16 cellular contexts compared by ENCODE assay signal in the genomic region with DNA sequence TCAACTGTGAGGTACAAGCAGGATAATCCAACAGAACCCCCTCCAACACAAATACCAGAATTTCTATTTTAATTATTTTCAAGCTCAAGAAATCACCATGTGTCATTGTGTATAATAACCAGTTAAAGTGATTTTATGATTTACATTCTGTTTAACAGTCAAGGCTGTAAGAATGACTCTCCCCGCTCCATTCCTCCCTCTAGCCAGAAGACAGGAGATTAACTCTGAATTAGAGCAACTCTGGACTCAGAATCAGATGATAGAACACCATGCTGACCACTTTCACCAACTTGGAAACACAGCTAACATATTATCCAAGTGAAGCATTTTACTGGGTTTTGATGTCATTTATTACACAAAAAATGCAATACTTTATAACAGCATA.
DNase-seq lines count a peak whose midpoint lies in the region; ATAC-seq and TF ChIP-seq lines count a peak whose summit lies in the region.
"Had no signal": no experiment of that assay in that cellular context is flagged by ENCODE, and none has a peak within 500 bp of the region (broad histone marks: within the 10 kb centered on the region; RNA-seq: fewer than 3 reads in every experiment).

No MANE protein-coding gene starts in this region.

- H3K9me3 ChIP-seq in RWPE2 (ENCODE audit: severe bottlenecking) (no peaks in the 10 kb centered on the region), skeletal muscle satellite cell (replicated peaks; ENCODE audit: low read length) (no peaks in the 10 kb centered on the region), mucosa of descending colon (no peaks in the 10 kb centered on the region)
- H3K9me3 ChIP-seq: left lung, upper lobe of right lung had no signal

- intact Hi-C loops in mucosa of descending colon (cut with DNase I, micrococcal nuclease), result no loop called here

- peak overlapping the region; percentile 10 for H3K4me2 ChIP-seq in skeletal muscle satellite cell (ENCODE audit: low read length)

- no peak overlapping the region for H3K9ac ChIP-seq in skeletal muscle satellite cell (ENCODE audit: low read depth, low read length)

- DNase-seq in activated T-cell treated with anti-CD3 and anti-CD28 coated beads, Interleukin-2, amount 50 U/mL, for 72 hours, result no peak
- no peak for DNase-seq in activated T-cell treated with anti-CD3 and anti-CD28 coated beads, Interleukin-2, amount 50 U/mL, for 48 hours
- DNase-seq in RWPE2 (ENCODE audit: low spot score) (no peak), epithelial cell of prostate (ENCODE audit: low read depth, low spot score) (no peak), mucosa of descending colon (no peak), NCI-H1092 treated with DMSO at 0.1 percent for 48 hours (lab: John Stamatoyannopoulos, UW) (no peak)
- DNase-seq: activated CD4-positive, CD25-positive, alpha-beta regulatory T cell; activated effector memory CD4-positive, alpha-beta T cell treated with Interleukin-2 at 50 U/mL for 16 hours; aorta; left lung; NCI-H526 treated with DMSO at 0.1 percent for 48 hours; stimulated activated CD4-positive, alpha-beta T cell treated with anti-CD3 and anti-CD28 coated beads, Interleukin-1b, Interleukin-23, amount 100 ng/mL, for 48 hours; upper lobe of right lung had no signal

- peaks cover 4 to 13% of the 10 kb centered on the region in 2 donors for H3K36me3 Mint-ChIP-seq in activated T-cell treated with anti-CD3 and anti-CD28 coated beads, Interleukin-2, amount 50 U/mL, for 72 hours (ENCODE audit: insufficient read depth in 2 of 2)

- peak overlapping the region in 1 of 2 donors; percentile 31 for H3K4me3 Mint-ChIP-seq in activated T-cell treated with anti-CD3 and anti-CD28 coated beads, Interleukin-2, amount 50 U/mL, for 72 hours

- peak in 1 of 2 donors; percentile 42 for ATAC-seq in activated T-cell treated with anti-CD3 and anti-CD28 coated beads, Interleukin-2, amount 50 U/mL, for 72 hours (replicated peaks in 1 of 2)
- ATAC-seq in RWPE2 (ENCODE audit: low read depth) (peak; percentile 52), mucosa of descending colon (no peak), HG02642 (IDR thresholded peaks at IDR 0.05; ENCODE audit: poor library complexity, unreplicated experiment) (no peak)
- ATAC-seq: left lung, sciatic nerve, upper lobe of right lung had no signal

- peaks cover 16% of the 10 kb centered on the region for H3K4me1 Mint-ChIP-seq in activated T-cell treated with anti-CD3 and anti-CD28 coated beads, Interleukin-2, amount 50 U/mL, for 72 hours (ENCODE audit: low read depth)

- H3K4me3 ChIP-seq in RWPE2 (ENCODE audit: severe bottlenecking) (no peak overlapping the region), skeletal muscle satellite cell (ENCODE audit: low read length) (no peak overlapping the region), mucosa of descending colon (no peak overlapping the region)
- H3K4me3 ChIP-seq: left lung, upper lobe of right lung had no signal

- H3K27me3 Mint-ChIP-seq in activated T-cell treated with anti-CD3 and anti-CD28 coated beads, Interleukin-2, amount 50 U/mL, for 72 hours (ENCODE audit: low read depth), result no peaks in the 10 kb centered on the region

- H3K27ac ChIP-seq in RWPE2 (ENCODE audit: poor library complexity, severe bottlenecking) (peak overlapping the region; percentile 43), epithelial cell of prostate (peak overlapping the region; percentile 80)
- H3K27ac ChIP-seq: left lung, upper lobe of right lung had no signal

- H3K27me3 ChIP-seq in RWPE2 (ENCODE audit: insufficient read depth, poor library complexity, severe bottlenecking) (no peaks in the 10 kb centered on the region), skeletal muscle satellite cell (ENCODE audit: control insufficient read depth, insufficient read depth, low read length) (no peaks in the 10 kb centered on the region)
- H3K27me3 ChIP-seq: left lung, upper lobe of right lung had no signal

- TF ChIP-seq CTCF in RWPE2 (IDR thresholded peaks at IDR 0.05; ENCODE audit: poor library complexity, severe bottlenecking), result no peak
- TF ChIP-seq CTCF in mucosa of descending colon (IDR thresholded peaks at IDR 0.05), result no peak

- H3K9me3 Mint-ChIP-seq in activated T-cell treated with anti-CD3 and anti-CD28 coated beads, Interleukin-2, amount 50 U/mL, for 72 hours, result no peaks in the 10 kb centered on the region

- H3K27ac Mint-ChIP-seq in activated T-cell treated with anti-CD3 and anti-CD28 coated beads, Interleukin-2, amount 50 U/mL, for 72 hours, result peak overlapping the region; percentile 36

- H3K36me3 ChIP-seq in RWPE2 (ENCODE audit: low read depth) (peaks cover 55% of the 10 kb centered on the region), skeletal muscle satellite cell (ENCODE audit: insufficient read depth, low read length) (peaks cover 68% of the 10 kb centered on the region), mucosa of descending colon (ENCODE audit: low read depth) (no peaks in the 10 kb centered on the region)

- H3K4me1 ChIP-seq in RWPE2 (ENCODE audit: insufficient read depth, poor library complexity, severe bottlenecking), result peaks cover 15% of the 10 kb centered on the region
- H3K4me1 ChIP-seq in skeletal muscle satellite cell (ENCODE audit: control insufficient read depth, insufficient read depth, low read length), result peaks cover 20% of the 10 kb centered on the region
- H3K4me1 ChIP-seq in mucosa of descending colon (ENCODE audit: low read depth), result peaks cover 16% of the 10 kb centered on the region
- H3K4me1 ChIP-seq: left lung, upper lobe of right lung had no signal
